Comparison of ENCODE assay signal across 8 cellular contexts in genomic region chr6:11172501-11173337, GRCh38. TPM values are rescaled to one million over a fixed set of nuclear protein-coding genes. Genes with fewer than 3 reads are reported as not detected.
DNase-seq lines count a peak whose midpoint lies in the region; ATAC-seq and TF ChIP-seq lines count a peak whose summit lies in the region.

No MANE protein-coding gene starts in this region.

- H3K4me1 Mint-ChIP-seq in T-cell, result peaks cover 9 to 13% (median 9%) of the 10 kb centered on the region in 3 donors

- POLR2A ChIA-PET in T-cell (lab: Charles Lee), result no interaction called here

- intact Hi-C loops in adrenal gland (cut with DNase I) (loop anchor here in 1 of 2 donors (5.0 kb wide), 1 partner anchor 320 kb away; no protein-coding TSS in a partner anchor), spleen (cut with DNase I; ENCODE audit: low total_unique reads) (loop anchor here (10.0 kb wide), 1 partner anchor 322 kb away; no protein-coding TSS in a partner anchor)

- no peaks in the 10 kb centered on the region for H3K9me2 ChIP-seq in hepatocyte (replicated peaks; ENCODE audit: insufficient read depth)

- H3K9me3 ChIP-seq in adrenal gland (replicated peaks in 1 of 3), result no peaks in the 10 kb centered on the region
- H3K9me3 ChIP-seq in hepatocyte (ENCODE audit: low read depth), result no peaks in the 10 kb centered on the region
- H3K9me3 ChIP-seq in spleen, result no peaks in the 10 kb centered on the region

- CTCF ChIA-PET in T-cell (lab: Charles Lee), result interaction anchor here (0.6 to 6.3 kb wide), 17 partner anchors 8 to 328 kb away, joined by 3 to 49 read pairs (median 4); partner anchors contain the start of gene NEDD9 (in 1 of the 2)

- WGBS in adrenal gland, 4 donors, result 25 to 42% (median 26%) methylated on average over 13 to 17 of the region's 17 CpGs
- 26% methylated on average over 17 of the region's 17 CpGs for WGBS in hepatocyte (ENCODE audit: low lambda C conversion rate, missing lambda C conversion rate)
- WGBS in spleen, 5 donors, result 20 to 27% (median 23%) methylated on average over 17 of the region's 17 CpGs

- no peaks in the 10 kb centered on the region for H3K36me3 ChIP-seq in adrenal gland (replicated peaks in 1 of 2)
- no peaks in the 10 kb centered on the region for H3K36me3 ChIP-seq in hepatocyte (replicated peaks; ENCODE audit: insufficient read depth, low read depth)
- H3K36me3 ChIP-seq in spleen, result no peaks in the 10 kb centered on the region

- ATAC-seq in T-cell (replicated peaks in 1 of 4) (peak; percentile 48 to 71 (median 59)), HG03045 (IDR thresholded peaks at IDR 0.05; ENCODE audit: unreplicated experiment) (no peak), HG03135 (IDR thresholded peaks at IDR 0.05; ENCODE audit: unreplicated experiment) (no peak)

- peak overlapping the region in 1 of 2 donors; percentile 21 for H3K27ac Mint-ChIP-seq in T-cell

- H3K36me3 Mint-ChIP-seq in T-cell, result no peaks in the 10 kb centered on the region

- no peaks in the 10 kb centered on the region for H3K9me3 Mint-ChIP-seq in T-cell

- H4K20me1 ChIP-seq in hepatocyte (ENCODE audit: insufficient read depth, poor library complexity, severe bottlenecking), result no peaks in the 10 kb centered on the region

- TF ChIP-seq CTCF in adrenal gland (IDR thresholded peaks at IDR 0.05) (peak; percentile 72 to 93 (median 82)), hepatocyte (IDR thresholded peaks at IDR 0.05; ENCODE audit: poor library complexity) (peak; percentile 81), spleen (IDR thresholded peaks at IDR 0.05 in 8 of 11, conservative IDR thresholded peaks at IDR 0.05 in 3 of 11) (peak; percentile 70 to 89 (median 83))

- H3K4me3 ChIP-seq in adrenal gland, result no peak overlapping the region
- H3K4me3 ChIP-seq in hepatocyte, result no peak overlapping the region
- H3K4me3 ChIP-seq in spleen, result peak overlapping the region in 1 of 8 donors; percentile 42

- H3K4me2 ChIP-seq in hepatocyte, result peak overlapping the region; percentile 51

- H3K79me2 ChIP-seq in hepatocyte, result no peaks in the 10 kb centered on the region

- TF ChIP-seq POLR2A in adrenal gland (IDR thresholded peaks at IDR 0.05) (no peak), spleen (IDR thresholded peaks at IDR 0.05) (no peak)

- no peak overlapping the region for H3K27ac ChIP-seq in adrenal gland
- H3K27ac ChIP-seq in hepatocyte, result peak overlapping the region; percentile 4
- H3K27ac ChIP-seq in spleen, result no peak overlapping the region

- H3K4me1 ChIP-seq in adrenal gland (replicated peaks in 1 of 2) (peaks cover 0 to 5% of the 10 kb centered on the region in 2 donors), hepatocyte (ENCODE audit: insufficient read depth) (no peaks in the 10 kb centered on the region), spleen (peaks cover 6 to 13% (median 9%) of the 10 kb centered on the region in 6 donors)

- H3K27me3 Mint-ChIP-seq in T-cell, result no peaks in the 10 kb centered on the region

- no peak overlapping the region for H2AFZ ChIP-seq in hepatocyte

- DNase-seq in ELR (ENCODE audit: low read depth), result peak; percentile 55
- peak; percentile 28 for DNase-seq in HuH-7.5 (ENCODE audit: low spot score)
- DNase-seq in T-cell, result peak; percentile 29 to 78 (median 70)
- DNase-seq in adrenal gland, result peak; percentile 35 to 82 (median 71)
- DNase-seq in hepatocyte (ENCODE audit: low spot score), result peak; percentile 63
- DNase-seq in spleen, result peak; percentile 91

- H3K27me3 ChIP-seq in adrenal gland, result no peaks in the 10 kb centered on the region
- H3K27me3 ChIP-seq in hepatocyte, result no peaks in the 10 kb centered on the region
- H3K27me3 ChIP-seq in spleen (replicated peaks in 1 of 7), result no peaks in the 10 kb centered on the region

- H3K4me3 Mint-ChIP-seq in T-cell, result peak overlapping the region; percentile 8 to 22 (median 14)

RNA-seq across cellular contexts. Expression of gene NEDD9, which starts 59.7 kb away (rescaled TPM):
- 10 to 100 TPM; 30.8 to 55.3 (median 33.7) TPM for total RNA-seq in T-cell
- 10 to 100 TPM in 7 of 8 donors, 1 to 10 TPM in 1; 6.6 to 47.9 (median 19.7) TPM for total RNA-seq in adrenal gland
- polyA plus RNA-seq in adrenal gland, result 10 to 100 TPM in 1 of 3 donors, 1 to 10 TPM in 2; 8.0 to 14.7 (median 8.6) TPM
- 55.1 and 57.3 TPM in 2 replicates for total RNA-seq in hepatocyte
- 59.3 and 67.1 TPM in 2 replicates for polyA plus RNA-seq in hepatocyte
- total RNA-seq in spleen, result 100 to 1,000 TPM in 6 of 7 donors, 10 to 100 TPM in 1; 94.1 to 208 (median 124) TPM
- polyA plus RNA-seq in spleen, result 10 to 100 TPM; 16.1 to 21.3 (median 18.2) TPM

Comparison
In these comparisons a context has a peak if more than half of its experiments do, and no peak if none do; other contexts are left out.
1. DNase-seq: peak in every context shown above with its lines; median percentile 91 in spleen; 71 in adrenal gland; 70 in T-cell; 63 in hepatocyte; 55 in ELR; 28 in HuH-7.5.
2. ATAC-seq: peak in T-cell (4 of 4); none in HG03045 (single experiment) and HG03135 (single experiment).
3. Peak in every context shown above with its lines, with median percentiles within 50 percentile points of each other: CTCF ChIP-seq.